12 cellular contexts compared by ENCODE assay signal in genomic region chr5:9716838-9717281, GRCh38.
DNase-seq lines count a peak whose midpoint lies in the region; ATAC-seq and TF ChIP-seq lines count a peak whose summit lies in the region.
"Had no signal": no experiment of that assay in that cellular context is flagged by ENCODE, and none has a peak within 500 bp of the region (broad histone marks: within the 10 kb centered on the region; RNA-seq: fewer than 3 reads in every experiment).

No MANE protein-coding gene starts in this region.

- POLR2A ChIA-PET in activated CD8-positive, alpha-beta T cell treated with anti-CD3 and anti-CD28 coated beads for 36 hours (lab: Charles Lee) = no interaction called here

- DNase-seq in EH (ENCODE audit: low read depth) = peak; percentile 91
- peak; percentile 29 for DNase-seq in HPDE6-E6E7 (ENCODE audit: extremely low spot score)
- no peak for DNase-seq in endothelial cell (ENCODE audit: low spot score)
- no peak for DNase-seq in SW 1271 (lab: John Stamatoyannopoulos, UW)
- DNase-seq in activated CD8-positive, alpha-beta T cell treated with anti-CD3 and anti-CD28 coated beads for 36 hours = no peak
- DNase-seq in NCI-H345 treated with DMSO at 0.1 percent for 48 hours (lab: John Stamatoyannopoulos, UW; ENCODE audit: unreplicated experiment) = no peak
- DNase-seq: CD8-positive, alpha-beta memory T cell; head of caudate nucleus; NCI-H1436 treated with DMSO at 0.1 percent for 48 hours had no signal

- H3K4me1 Mint-ChIP-seq in endothelial cell (ENCODE audit: unreplicated experiment) = peaks cover 22% of the 10 kb centered on the region
- H3K4me1 Mint-ChIP-seq in activated CD8-positive, alpha-beta T cell treated with anti-CD3 and anti-CD28 coated beads for 36 hours (ENCODE audit: low read depth) = no peaks in the 10 kb centered on the region
- H3K4me1 Mint-ChIP-seq: CD8-positive, alpha-beta memory T cell; stimulated activated memory B cell treated with anti-CD40 and anti-IgM and Interleukin-4, amounts not matched to agents 10 μg/mL and 1 μg/mL and 100 μg/mL, for 72 hours had no signal

- H3K27ac Mint-ChIP-seq in endothelial cell (ENCODE audit: unreplicated experiment) = peak overlapping the region; percentile 25
- no peak overlapping the region for H3K27ac Mint-ChIP-seq in activated CD8-positive, alpha-beta T cell treated with anti-CD3 and anti-CD28 coated beads for 36 hours
- H3K27ac Mint-ChIP-seq: CD8-positive, alpha-beta memory T cell; stimulated activated memory B cell treated with anti-CD40 and anti-IgM and Interleukin-4, amounts not matched to agents 10 μg/mL and 1 μg/mL and 100 μg/mL, for 72 hours had no signal

- no peak overlapping the region for H3K4me3 Mint-ChIP-seq in endothelial cell (ENCODE audit: unreplicated experiment)
- no peak overlapping the region for H3K4me3 Mint-ChIP-seq in activated CD8-positive, alpha-beta T cell treated with anti-CD3 and anti-CD28 coated beads for 36 hours
- H3K4me3 Mint-ChIP-seq: CD8-positive, alpha-beta memory T cell; stimulated activated memory B cell treated with anti-CD40 and anti-IgM and Interleukin-4, amounts not matched to agents 10 μg/mL and 1 μg/mL and 100 μg/mL, for 72 hours had no signal

- H3K9me3 Mint-ChIP-seq in endothelial cell (ENCODE audit: unreplicated experiment) = no peaks in the 10 kb centered on the region
- peaks cover 1% of the 10 kb centered on the region for H3K9me3 Mint-ChIP-seq in activated CD8-positive, alpha-beta T cell treated with anti-CD3 and anti-CD28 coated beads for 36 hours

- no peak for TF ChIP-seq CTCF in endothelial cell (IDR thresholded peaks at IDR 0.05; ENCODE audit: unreplicated experiment)
- no peak for TF ChIP-seq CTCF in activated CD8-positive, alpha-beta T cell treated with anti-CD3 and anti-CD28 coated beads for 36 hours (IDR thresholded peaks at IDR 0.05)

- no peaks in the 10 kb centered on the region for H3K36me3 Mint-ChIP-seq in endothelial cell (ENCODE audit: low read depth, unreplicated experiment)
- no peaks in the 10 kb centered on the region for H3K36me3 Mint-ChIP-seq in activated CD8-positive, alpha-beta T cell treated with anti-CD3 and anti-CD28 coated beads for 36 hours (ENCODE audit: low read depth)
- H3K36me3 Mint-ChIP-seq: CD8-positive, alpha-beta memory T cell; stimulated activated memory B cell treated with anti-CD40 and anti-IgM and Interleukin-4, amounts not matched to agents 10 μg/mL and 1 μg/mL and 100 μg/mL, for 72 hours had no signal

- intact Hi-C loops in activated CD8-positive, alpha-beta T cell treated with anti-CD3 and anti-CD28 coated beads for 36 hours (cut with micrococcal nuclease) = no loop called here

- ATAC-seq in GM21529 (IDR thresholded peaks at IDR 0.05; ENCODE audit: unreplicated experiment) (peak; percentile 71), HG03097 (IDR thresholded peaks at IDR 0.05; ENCODE audit: low FRiP score, unreplicated experiment) (no peak)
- no peak for ATAC-seq in activated CD8-positive, alpha-beta T cell treated with anti-CD3 and anti-CD28 coated beads for 36 hours
- ATAC-seq: stimulated activated memory B cell treated with anti-CD40 and anti-IgM and Interleukin-4, amounts not matched to agents 10 μg/mL and 1 μg/mL and 100 μg/mL, for 72 hours had no signal

- CTCF ChIA-PET in activated CD8-positive, alpha-beta T cell treated with anti-CD3 and anti-CD28 coated beads for 36 hours (lab: Charles Lee) = no interaction called here

- peaks cover 4% of the 10 kb centered on the region for H3K27me3 Mint-ChIP-seq in endothelial cell (ENCODE audit: unreplicated experiment)
- H3K27me3 Mint-ChIP-seq in activated CD8-positive, alpha-beta T cell treated with anti-CD3 and anti-CD28 coated beads for 36 hours = no peaks in the 10 kb centered on the region
- H3K27me3 Mint-ChIP-seq: stimulated activated memory B cell treated with anti-CD40 and anti-IgM and Interleukin-4, amounts not matched to agents 10 μg/mL and 1 μg/mL and 100 μg/mL, for 72 hours had no signal

Comparison
In these comparisons a context has a peak if more than half of its experiments do, and no peak if none do; other contexts are left out.
1. DNase-seq: peak in EH (single experiment) and HPDE6-E6E7 (single experiment); none in endothelial cell (single experiment), SW 1271 (0 of 2), activated CD8-positive, alpha-beta T cell treated with anti-CD3 and anti-CD28 coated beads for 36 hours (single experiment) and NCI-H345 treated with DMSO at 0.1 percent for 48 hours (single experiment).